ENCODE assay signal across 15 cellular contexts in genomic region chr4:153224474-153224873, GRCh38. TPM values are rescaled to one million over a fixed set of nuclear protein-coding genes. Genes with fewer than 3 reads are reported as not detected.
DNase-seq lines count a peak whose midpoint lies in the region; ATAC-seq and TF ChIP-seq lines count a peak whose summit lies in the region.
"Had no signal": no experiment of that assay in that cellular context is flagged by ENCODE, and none has a peak within 500 bp of the region (broad histone marks: within the 10 kb centered on the region; RNA-seq: fewer than 3 reads in every experiment).

No MANE protein-coding gene starts in this region.

- H3K36me3 ChIP-seq in ascending aorta: no peaks in the 10 kb centered on the region

- POLR2A ChIA-PET in activated CD4-positive, alpha-beta memory T cell treated with anti-CD3 and anti-CD28 coated beads for 36 hours (lab: Charles Lee): no interaction called here
- POLR2A ChIA-PET in activated CD4-positive, alpha-beta memory T cell treated with anti-CD3 and anti-CD28 coated beads, Interleukin-2, amount 10 ng/mL, durations not matched to agents 7 days and 5 days (lab: Charles Lee): no interaction called here

- peaks cover 2% of the 10 kb centered on the region for H3K36me3 Mint-ChIP-seq in activated CD4-positive, alpha-beta memory T cell treated with anti-CD3 and anti-CD28 coated beads for 36 hours
- peaks cover 7% of the 10 kb centered on the region for H3K36me3 Mint-ChIP-seq in activated CD4-positive, alpha-beta memory T cell treated with anti-CD3 and anti-CD28 coated beads, Interleukin-2, amount 10 ng/mL, durations not matched to agents 7 days and 5 days (ENCODE audit: low read depth)
- H3K36me3 Mint-ChIP-seq in memory B cell: peaks cover 2% of the 10 kb centered on the region

- H3K4me3 Mint-ChIP-seq in activated CD4-positive, alpha-beta memory T cell treated with anti-CD3 and anti-CD28 coated beads for 36 hours: peak overlapping the region; percentile 57
- H3K4me3 Mint-ChIP-seq in activated CD4-positive, alpha-beta memory T cell treated with anti-CD3 and anti-CD28 coated beads, Interleukin-2, amount 10 ng/mL, durations not matched to agents 7 days and 5 days: no peak overlapping the region
- peak overlapping the region; percentile 13 for H3K4me3 Mint-ChIP-seq in memory B cell

- peaks cover 45% of the 10 kb centered on the region for H3K4me1 Mint-ChIP-seq in activated CD4-positive, alpha-beta memory T cell treated with anti-CD3 and anti-CD28 coated beads for 36 hours (ENCODE audit: low read depth)
- H3K4me1 Mint-ChIP-seq in activated CD4-positive, alpha-beta memory T cell treated with anti-CD3 and anti-CD28 coated beads, Interleukin-2, amount 10 ng/mL, durations not matched to agents 7 days and 5 days: peaks cover 24% of the 10 kb centered on the region
- H3K4me1 Mint-ChIP-seq in memory B cell: peaks cover 13% of the 10 kb centered on the region

- H3K27ac ChIP-seq in ascending aorta (peak overlapping the region in 1 of 2 donors; percentile 94), temporal lobe (ENCODE audit: low read depth, low read length) (peak overlapping the region; percentile 62)
- H3K27ac ChIP-seq: foreskin keratinocyte had no signal

- peak overlapping the region; percentile 63 to 82 for H3K4me3 ChIP-seq in ascending aorta

- H3K27me3 Mint-ChIP-seq in activated CD4-positive, alpha-beta memory T cell treated with anti-CD3 and anti-CD28 coated beads for 36 hours: peaks cover 1% of the 10 kb centered on the region
- peaks cover 41% of the 10 kb centered on the region for H3K27me3 Mint-ChIP-seq in activated CD4-positive, alpha-beta memory T cell treated with anti-CD3 and anti-CD28 coated beads, Interleukin-2, amount 10 ng/mL, durations not matched to agents 7 days and 5 days
- H3K27me3 Mint-ChIP-seq in memory B cell: peaks cover 8% of the 10 kb centered on the region

- no peak for ATAC-seq in memory B cell (ENCODE audit: low read depth)

- intact Hi-C loops in activated CD4-positive, alpha-beta memory T cell treated with anti-CD3 and anti-CD28 coated beads for 36 hours (cut with micrococcal nuclease): no loop called here
- intact Hi-C loops in ascending aorta (cut with DNase I): loop anchor here (5.0 kb wide), 1 partner anchor 93 kb away; no protein-coding TSS in a partner anchor

- DNase-seq in activated CD4-positive, alpha-beta memory T cell treated with anti-CD3 and anti-CD28 coated beads for 36 hours: no peak
- DNase-seq in activated CD4-positive, alpha-beta memory T cell treated with anti-CD3 and anti-CD28 coated beads, Interleukin-2, amount 10 ng/mL, durations not matched to agents 7 days and 5 days: no peak
- DNase-seq in ascending aorta (ENCODE audit: low spot score in 2 of 2) (no peak), memory B cell (ENCODE audit: low spot score in 2 of 2) (no peak), amniotic stem cell (lab: John Stamatoyannopoulos, UW) (no peak), NCI-H345 (lab: John Stamatoyannopoulos, UW) (no peak), amygdala (lab: John Stamatoyannopoulos, UW) (no peak)
- DNase-seq: activated CD4-positive, alpha-beta T cell treated with anti-CD3 and anti-CD28 coated beads for 1 hour; activated effector memory CD4-positive, alpha-beta T cell treated with Interleukin-2 at 50 U/mL for 16 hours; left colon; NCI-H1417 treated with DMSO at 0.1 percent for 48 hours; posterior cingulate gyrus; stimulated activated CD4-positive, alpha-beta T cell treated with anti-CD3 and anti-CD28 coated beads, Interleukin-4, amount 100 ng/mL, for 4 hours had no signal

- no peak for TF ChIP-seq CTCF in ascending aorta (IDR thresholded peaks at IDR 0.05)

- peak overlapping the region; percentile 2 for H3K27ac Mint-ChIP-seq in activated CD4-positive, alpha-beta memory T cell treated with anti-CD3 and anti-CD28 coated beads for 36 hours
- H3K27ac Mint-ChIP-seq in activated CD4-positive, alpha-beta memory T cell treated with anti-CD3 and anti-CD28 coated beads, Interleukin-2, amount 10 ng/mL, durations not matched to agents 7 days and 5 days: no peak overlapping the region
- H3K27ac Mint-ChIP-seq in memory B cell: no peak overlapping the region

- no peaks in the 10 kb centered on the region for H3K9me3 ChIP-seq in ascending aorta

- H3K9me3 Mint-ChIP-seq in activated CD4-positive, alpha-beta memory T cell treated with anti-CD3 and anti-CD28 coated beads for 36 hours: peaks cover 7% of the 10 kb centered on the region
- H3K9me3 Mint-ChIP-seq in activated CD4-positive, alpha-beta memory T cell treated with anti-CD3 and anti-CD28 coated beads, Interleukin-2, amount 10 ng/mL, durations not matched to agents 7 days and 5 days: no peaks in the 10 kb centered on the region
- peaks cover 8% of the 10 kb centered on the region for H3K9me3 Mint-ChIP-seq in memory B cell

- CTCF ChIA-PET in activated CD4-positive, alpha-beta memory T cell treated with anti-CD3 and anti-CD28 coated beads for 36 hours (lab: Charles Lee): interaction anchor here (0.8 kb wide), 1 partner anchor 141 kb away, joined by 3 read pairs; no protein-coding TSS in a partner anchor
- CTCF ChIA-PET in activated CD4-positive, alpha-beta memory T cell treated with anti-CD3 and anti-CD28 coated beads, Interleukin-2, amount 10 ng/mL, durations not matched to agents 7 days and 5 days (lab: Charles Lee): no interaction called here

- peaks cover 0 to 10% of the 10 kb centered on the region in 2 donors for H3K4me1 ChIP-seq in ascending aorta
- H3K4me1 ChIP-seq: foreskin keratinocyte had no signal

- no peaks in the 10 kb centered on the region for H3K27me3 ChIP-seq in ascending aorta
- H3K27me3 ChIP-seq: foreskin keratinocyte had no signal

RNA-seq across cellular contexts. Expression of gene TRIM2, which starts 20.2 kb away (rescaled TPM):
- 1 to 10 TPM; 1.7 to 2.9 TPM for total RNA-seq in activated CD4-positive, alpha-beta memory T cell treated with anti-CD3 and anti-CD28 coated beads for 36 hours
- total RNA-seq in activated CD4-positive, alpha-beta memory T cell treated with anti-CD3 and anti-CD28 coated beads, Interleukin-2, amount 10 ng/mL, durations not matched to agents 7 days and 5 days: under 1 TPM; 0.10 to 0.20 TPM
- total RNA-seq in ascending aorta: 33.3 TPM
- total RNA-seq in temporal lobe: 744 TPM

Comparison
In these comparisons a context has a peak if more than half of its experiments do, and no peak if none do; other contexts are left out.
1. RNA of gene TRIM2, which starts 20.2 kb away (total RNA-seq): 744 TPM in temporal lobe (single experiment); 33.3 TPM in ascending aorta (single experiment), 1.7 to 2.9 TPM in activated CD4-positive, alpha-beta memory T cell treated with anti-CD3 and anti-CD28 coated beads for 36 hours and 0.10 to 0.20 TPM in activated CD4-positive, alpha-beta memory T cell treated with anti-CD3 and anti-CD28 coated beads, Interleukin-2, amount 10 ng/mL, durations not matched to agents 7 days and 5 days; every median in the first group is over 10 times any median in the second.